ENCODE assay signal across 16 cellular contexts in the genomic region with DNA sequence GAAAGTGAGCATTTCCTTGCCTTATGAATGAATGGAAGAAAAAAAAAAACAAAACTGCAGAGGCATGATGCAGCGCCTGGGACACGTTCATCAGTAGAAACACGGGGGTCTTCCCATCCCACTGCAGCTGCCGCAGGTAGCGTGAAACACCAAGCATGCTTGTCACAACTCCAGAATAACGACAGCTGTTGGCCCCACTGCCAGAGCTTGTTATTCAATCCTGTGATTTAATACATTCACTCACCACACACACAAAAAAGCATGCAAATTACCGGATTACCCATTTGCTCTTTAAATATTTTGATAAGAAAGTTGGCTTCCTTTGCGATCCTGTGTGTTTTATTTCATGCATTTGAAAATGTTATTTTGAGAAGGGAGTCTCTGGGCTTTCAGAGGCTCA. TPM values are rescaled to one million over a fixed set of nuclear protein-coding genes. Genes with fewer than 3 reads are reported as not detected.
A peak's percentile ranks its signal among the peaks of the same experiment; 100 is the strongest.
DNase-seq lines count a peak whose midpoint lies in the region; ATAC-seq and TF ChIP-seq lines count a peak whose summit lies in the region.
"Had no signal": no experiment of that assay in that cellular context is flagged by ENCODE, and none has a peak within 500 bp of the region (broad histone marks: within the 10 kb centered on the region; RNA-seq: fewer than 3 reads in every experiment).

No MANE protein-coding gene starts in this region.

- peak overlapping the region in 1 of 3 experiments; percentile 1 for H3K4me3 Mint-ChIP-seq in nephron

- H3K9ac ChIP-seq in Karpas-422 (ENCODE audit: low read length): no peak overlapping the region
- peak overlapping the region; percentile 31 for H3K9ac ChIP-seq in SK-N-MC (ENCODE audit: insufficient read length)

- peak overlapping the region in 2 of 3 experiments; percentile 17 to 72 for H3K27ac Mint-ChIP-seq in nephron

- no peaks in the 10 kb centered on the region for H3K79me2 ChIP-seq in Karpas-422 (ENCODE audit: low read length)

- H3K36me3 ChIP-seq in Karpas-422 (ENCODE audit: insufficient read depth, low read length): no peaks in the 10 kb centered on the region
- H3K36me3 ChIP-seq in SK-N-MC (ENCODE audit: insufficient read depth, low read length): no peaks in the 10 kb centered on the region
- H3K36me3 ChIP-seq: gastroesophageal sphincter, tibial nerve had no signal

- ATAC-seq in GM18502 (IDR thresholded peaks at IDR 0.05; ENCODE audit: poor library complexity, unreplicated experiment) (no peak), HG03108 (IDR thresholded peaks at IDR 0.05; ENCODE audit: unreplicated experiment) (no peak)
- ATAC-seq: activated CD4-positive, CD25-positive, alpha-beta regulatory T cell treated with anti-CD3 and anti-CD28 coated beads, Interleukin-2, amount 50 U/mL, for 24 hours; gastroesophageal sphincter had no signal

- H3K27me3 Mint-ChIP-seq in nephron (ENCODE audit: low read depth): peaks cover 16% of the 10 kb centered on the region

- H2AFZ ChIP-seq in Karpas-422 (ENCODE audit: low read length): no peak overlapping the region

- no peak for TF ChIP-seq CTCF in nephron (IDR thresholded peaks at IDR 0.05; ENCODE audit: unreplicated experiment in 3 of 3)

- H3K4me1 ChIP-seq in Karpas-422 (ENCODE audit: low read length): peaks cover 23% of the 10 kb centered on the region
- H3K4me1 ChIP-seq: gastroesophageal sphincter had no signal

- no peaks in the 10 kb centered on the region for H3K36me3 Mint-ChIP-seq in nephron (ENCODE audit: low read depth)

- DNase-seq in DMS 273 (lab: John Stamatoyannopoulos, UW; ENCODE audit: unreplicated experiment): peak; percentile 82
- DNase-seq in Karpas-422: no peak
- no peak for DNase-seq in SK-N-MC (ENCODE audit: low read depth, low spot score)
- DNase-seq in NOMO-1 treated with DMSO at 0.1 percent for 48 hours (lab: John Stamatoyannopoulos, UW; ENCODE audit: unreplicated experiment): no peak
- DNase-seq: activated T-cell treated with anti-CD3 and anti-CD28 coated beads, Interleukin-2, amount 50 U/mL, for 48 hours; amniotic stem cell; EL; midbrain; NCI-H446 treated with DMSO at 0.1 percent for 48 hours had no signal

- no peaks in the 10 kb centered on the region for H3K9me3 ChIP-seq in Karpas-422 (ENCODE audit: low read length)
- H3K9me3 ChIP-seq in SK-N-MC (ENCODE audit: low read depth, low read length): no peaks in the 10 kb centered on the region
- H3K9me3 ChIP-seq: gastroesophageal sphincter, tibial nerve had no signal

- H3K27ac ChIP-seq in Karpas-422 (ENCODE audit: low read length) (no peak overlapping the region), SK-N-MC (peak overlapping the region; percentile 39; the same call in 1 of the 2 replicates)
- H3K27ac ChIP-seq: C4-2B, gastroesophageal sphincter, tibial nerve had no signal

- peaks cover 18% of the 10 kb centered on the region for H3K4me1 Mint-ChIP-seq in nephron

- no peaks in the 10 kb centered on the region for H3K9me2 ChIP-seq in Karpas-422 (replicated peaks; ENCODE audit: insufficient read depth, low read length)

- H3K4me2 ChIP-seq in Karpas-422 (ENCODE audit: low read depth, low read length, poor library complexity, severe bottlenecking): peak overlapping the region; percentile 51

- H3K9me3 Mint-ChIP-seq in nephron: no peaks in the 10 kb centered on the region

- H4K20me1 ChIP-seq in Karpas-422 (ENCODE audit: insufficient read depth, low read depth, low read length): no peaks in the 10 kb centered on the region

- H3K4me3 ChIP-seq in Karpas-422 (ENCODE audit: low read length): no peak overlapping the region
- H3K4me3 ChIP-seq in SK-N-MC: peak overlapping the region; percentile 6; the same call in 1 of the 2 replicates
- H3K4me3 ChIP-seq: gastroesophageal sphincter, tibial nerve had no signal

- no peaks in the 10 kb centered on the region for H3K27me3 ChIP-seq in Karpas-422 (ENCODE audit: low read length)

RNA-seq across cellular contexts. Expression of a gene that starts 48.5 kb away (rescaled TPM):
- 3.1 and 8.1 TPM in 2 replicates for total RNA-seq in Karpas-422 (2014; rRNA removed; shearing (Covaris generic); ENCODE audit: low replicate concordance)
